In genomic region chr10:26879744-26880143, GRCh38 we compare ENCODE assay signal across 15 cellular contexts. TPM values are rescaled to one million over a fixed set of nuclear protein-coding genes. Genes with fewer than 3 reads are reported as not detected.
DNase-seq lines count a peak whose midpoint lies in the region; ATAC-seq, FAIRE-seq and TF ChIP-seq lines count a peak whose summit lies in the region.
"Had no signal": no experiment of that assay in that cellular context is flagged by ENCODE, and none has a peak within 500 bp of the region (broad histone marks: within the 10 kb centered on the region; RNA-seq: fewer than 3 reads in every experiment).

No MANE protein-coding gene starts in this region.

- no peaks in the 10 kb centered on the region for H3K4me1 Mint-ChIP-seq in type B pancreatic cell (ENCODE audit: unreplicated experiment)
- no peaks in the 10 kb centered on the region for H3K4me1 Mint-ChIP-seq in activated T-helper 17 cell treated with anti-CD3 and anti-CD28 coated beads, Interleukin-2, amount 50 U/mL, for 72 hours

- TF ChIP-seq CTCF in bronchial epithelial cell (IDR thresholded peaks at IDR 0.05; ENCODE audit: insufficient read depth, low read length, severe bottlenecking) (no peak), thyroid gland (IDR thresholded peaks at IDR 0.05) (no peak), type B pancreatic cell (conservative IDR thresholded peaks at IDR 0.05) (no peak)

- no peak overlapping the region for H3K27ac Mint-ChIP-seq in type B pancreatic cell
- no peak overlapping the region for H3K27ac Mint-ChIP-seq in activated T-helper 17 cell treated with anti-CD3 and anti-CD28 coated beads, Interleukin-2, amount 50 U/mL, for 72 hours
- H3K27ac Mint-ChIP-seq: dendritic cell treated with granulocyte-macrophage colony-stimulating factor and Interleukin-4, amounts not matched to agents 40 ng/mL and 50 ng/mL, for 4 days had no signal

- peak; percentile 22 for DNase-seq in SIG-M5 treated with dmso at 0.1 percent for 504 hours (lab: John Stamatoyannopoulos, UW; ENCODE audit: unreplicated experiment)
- DNase-seq in SIG-M5 (lab: John Stamatoyannopoulos, UW), result no peak
- peak; percentile 5 for DNase-seq in NCI-H187 treated with DMSO at 0.1 percent for 48 hours (lab: John Stamatoyannopoulos, UW)
- peak; percentile 57 for DNase-seq in bronchial epithelial cell (ENCODE audit: low read depth)
- DNase-seq in thyroid gland, result peak; percentile 59 to 72
- no peak for DNase-seq in activated CD4-positive, alpha-beta T cell treated with anti-CD3 and anti-CD28 coated beads, Interleukin-2, amount 50 U/mL, for 1 hour
- DNase-seq in type B pancreatic cell (ENCODE audit: extremely low spot score, unreplicated experiment), result no peak
- DNase-seq: activated CD4-positive, CD25-positive, alpha-beta regulatory T cell; foreskin fibroblast; NCI-H2107 had no signal

- no peak for ATAC-seq in activated T-helper 17 cell treated with anti-CD3 and anti-CD28 coated beads, Interleukin-2, amount 50 U/mL, for 72 hours (replicated peaks)

- WGBS in thyroid gland, 2 donors, result 30 to 32% methylated on average over 5 of the region's 5 CpGs

- H3K4me1 ChIP-seq in thyroid gland, result no peaks in the 10 kb centered on the region

- H3K36me3 Mint-ChIP-seq in type B pancreatic cell, result no peaks in the 10 kb centered on the region
- no peaks in the 10 kb centered on the region for H3K36me3 Mint-ChIP-seq in activated T-helper 17 cell treated with anti-CD3 and anti-CD28 coated beads, Interleukin-2, amount 50 U/mL, for 72 hours (ENCODE audit: low read depth)

- intact Hi-C loops in thyroid gland (cut with DNase I), result no loop called here

- H3K27ac ChIP-seq in thyroid gland, result no peak overlapping the region
- H3K27ac ChIP-seq: SK-N-MC had no signal

- no peak for TF ChIP-seq POLR2A in thyroid gland (IDR thresholded peaks at IDR 0.05)

- no peak for FAIRE-seq in bronchial epithelial cell (lab: Jason Lieb, UNC)
- FAIRE-seq: HTR-8/SVneo, keratinocyte had no signal

- peaks cover 25% of the 10 kb centered on the region for H3K27me3 Mint-ChIP-seq in type B pancreatic cell
- H3K27me3 Mint-ChIP-seq in activated T-helper 17 cell treated with anti-CD3 and anti-CD28 coated beads, Interleukin-2, amount 50 U/mL, for 72 hours, result peaks cover 21% of the 10 kb centered on the region

- H3K4me3 ChIP-seq in bronchial epithelial cell (ENCODE audit: low read depth, low read length), result no peak overlapping the region
- H3K4me3 ChIP-seq in thyroid gland (replicated peaks in 1 of 3), result no peak overlapping the region
- H3K4me3 ChIP-seq: SK-N-MC had no signal

- H3K9me3 Mint-ChIP-seq in type B pancreatic cell, result no peaks in the 10 kb centered on the region
- no peaks in the 10 kb centered on the region for H3K9me3 Mint-ChIP-seq in activated T-helper 17 cell treated with anti-CD3 and anti-CD28 coated beads, Interleukin-2, amount 50 U/mL, for 72 hours
- H3K9me3 Mint-ChIP-seq: dendritic cell treated with granulocyte-macrophage colony-stimulating factor and Interleukin-4, amounts not matched to agents 40 ng/mL and 50 ng/mL, for 4 days had no signal

- H3K36me3 ChIP-seq in bronchial epithelial cell (ENCODE audit: control insufficient read depth, insufficient read depth, low read length), result no peaks in the 10 kb centered on the region
- H3K36me3 ChIP-seq in thyroid gland, result no peaks in the 10 kb centered on the region

- H3K27me3 ChIP-seq in bronchial epithelial cell (ENCODE audit: control insufficient read depth, insufficient read depth, low read length) (no peaks in the 10 kb centered on the region), thyroid gland (no peaks in the 10 kb centered on the region)

- H3K4me3 Mint-ChIP-seq in type B pancreatic cell, result no peak overlapping the region
- H3K4me3 Mint-ChIP-seq in activated T-helper 17 cell treated with anti-CD3 and anti-CD28 coated beads, Interleukin-2, amount 50 U/mL, for 72 hours, result no peak overlapping the region
- H3K4me3 Mint-ChIP-seq: dendritic cell treated with granulocyte-macrophage colony-stimulating factor and Interleukin-4, amounts not matched to agents 40 ng/mL and 50 ng/mL, for 4 days had no signal

- H3K9me3 ChIP-seq in thyroid gland, result no peaks in the 10 kb centered on the region

RNA-seq across cellular contexts. Expression of gene ABI1, which starts 19.0 kb away (rescaled TPM):
- total RNA-seq in bronchial epithelial cell (61.1 and 81.0 TPM in 2 replicates), thyroid gland (10 to 100 TPM; 42.7 to 72.3 (median 47.4) TPM), type B pancreatic cell (ENCODE audit: low replicate concordance) (45.5 and 53.2 TPM in 2 replicates)
- 10 to 100 TPM; 51.5 to 74.9 TPM for total RNA-seq in activated T-helper 17 cell treated with anti-CD3 and anti-CD28 coated beads, Interleukin-2, amount 50 U/mL, for 72 hours

Comparison
In these comparisons a context has a peak if more than half of its experiments do, and no peak if none do; other contexts are left out.
1. DNase-seq: peak in SIG-M5 treated with dmso at 0.1 percent for 504 hours (single experiment), NCI-H187 treated with DMSO at 0.1 percent for 48 hours (single experiment), bronchial epithelial cell (single experiment) and thyroid gland (2 of 2); none in SIG-M5 (single experiment), activated CD4-positive, alpha-beta T cell treated with anti-CD3 and anti-CD28 coated beads, Interleukin-2, amount 50 U/mL, for 1 hour (single experiment) and type B pancreatic cell (single experiment).